Comparison of ENCODE assay signal across 8 cellular contexts in the genomic region with DNA sequence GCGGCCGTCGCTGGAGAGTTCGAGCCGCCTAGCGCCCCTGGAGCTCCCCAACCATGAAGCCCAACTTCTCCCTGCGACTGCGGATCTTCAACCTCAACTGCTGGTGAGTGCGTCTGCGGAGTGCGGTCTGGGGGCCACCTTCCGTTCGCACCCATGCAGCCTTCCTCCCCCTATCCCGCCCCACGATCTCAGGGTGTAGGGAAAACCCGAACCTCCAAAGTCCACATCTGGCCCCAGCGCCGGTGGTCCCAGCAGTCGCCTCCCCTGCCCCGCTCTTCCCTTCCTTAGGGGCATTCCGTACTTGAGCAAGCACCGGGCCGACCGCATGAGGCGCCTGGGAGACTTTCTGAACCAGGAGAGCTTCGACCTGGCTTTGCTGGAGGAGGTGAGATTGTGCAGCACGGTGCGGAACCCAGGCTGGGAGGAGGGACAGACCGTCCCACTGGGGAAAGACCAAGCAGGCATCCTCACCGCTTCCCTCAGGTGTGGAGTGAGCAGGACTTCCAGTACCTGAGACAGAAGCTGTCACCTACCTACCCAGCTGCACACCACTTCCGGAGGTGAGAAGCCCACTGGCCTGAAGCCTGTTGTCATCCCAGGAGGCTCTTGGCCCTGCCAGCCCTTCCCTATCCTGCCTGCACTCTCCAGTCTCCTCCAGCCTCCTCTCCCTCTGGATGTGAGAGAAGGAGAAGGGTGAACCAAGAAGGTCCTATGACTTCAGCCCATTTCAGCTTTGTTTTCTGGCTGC.
DNase-seq lines count a peak whose midpoint lies in the region; ATAC-seq and TF ChIP-seq lines count a peak whose summit lies in the region.

No MANE protein-coding gene starts in this region.

- peak overlapping the region; percentile 69 for H3K9ac ChIP-seq in ES-I3 (ENCODE audit: low read depth, low read length)

- peaks cover 27% of the 10 kb centered on the region for H3K36me3 Mint-ChIP-seq in stimulated activated naive CD8-positive, alpha-beta T cell treated with anti-CD3 and anti-CD28 coated beads, Interleukin-15, Interleukin-2, amounts not matched to agents 100 ng/mL and 50 ng/mL, for 24 hours (ENCODE audit: low read depth)

- no peak for TF ChIP-seq EP300 in Ishikawa (IDR thresholded peaks at IDR 0.05; ENCODE audit: borderline replicate concordance)

- peak; percentile 28 for ATAC-seq in GM21528 (IDR thresholded peaks at IDR 0.05; ENCODE audit: low FRiP score, unreplicated experiment)
- no peak for ATAC-seq in GM18870 (IDR thresholded peaks at IDR 0.05; ENCODE audit: unreplicated experiment)

- no peaks in the 10 kb centered on the region for H3K27me3 Mint-ChIP-seq in stimulated activated naive CD8-positive, alpha-beta T cell treated with anti-CD3 and anti-CD28 coated beads, Interleukin-15, Interleukin-2, amounts not matched to agents 100 ng/mL and 50 ng/mL, for 24 hours

- DNase-seq in T follicular helper cell (ENCODE audit: low read depth) (peak; percentile 28), caudate nucleus (lab: John Stamatoyannopoulos, UW) (peak in 10 of 61 donors; percentile 17 to 60 (median 38)), kidney glomerular epithelial cell (lab: John Stamatoyannopoulos, UW) (peak; percentile 26)

- H3K4me1 Mint-ChIP-seq in stimulated activated naive CD8-positive, alpha-beta T cell treated with anti-CD3 and anti-CD28 coated beads, Interleukin-15, Interleukin-2, amounts not matched to agents 100 ng/mL and 50 ng/mL, for 24 hours (ENCODE audit: low read depth): peaks cover 28% of the 10 kb centered on the region

- peak overlapping the region; percentile 93 for H3K4me3 Mint-ChIP-seq in stimulated activated naive CD8-positive, alpha-beta T cell treated with anti-CD3 and anti-CD28 coated beads, Interleukin-15, Interleukin-2, amounts not matched to agents 100 ng/mL and 50 ng/mL, for 24 hours

- peak overlapping the region; percentile 70 for H3K27ac ChIP-seq in caudate nucleus (ENCODE audit: low read depth, low read length)

- no peak for TF ChIP-seq RAD21 in Ishikawa (IDR thresholded peaks at IDR 0.05; ENCODE audit: low read depth)

- H3K27ac Mint-ChIP-seq in stimulated activated naive CD8-positive, alpha-beta T cell treated with anti-CD3 and anti-CD28 coated beads, Interleukin-15, Interleukin-2, amounts not matched to agents 100 ng/mL and 50 ng/mL, for 24 hours: peak overlapping the region; percentile 82

- peaks cover 5% of the 10 kb centered on the region; the same call in 1 of the 2 replicates for H3K4me1 ChIP-seq in ES-I3 (ENCODE audit: insufficient read depth, low read length)

- no peaks in the 10 kb centered on the region for H3K9me3 ChIP-seq in ES-I3 (ENCODE audit: control insufficient read depth, insufficient read depth, low read length)

- H3K36me3 ChIP-seq in ES-I3 (ENCODE audit: insufficient read depth, low read length): no peaks in the 10 kb centered on the region; the same call in 1 of the 2 replicates

- no peaks in the 10 kb centered on the region for H3K9me3 Mint-ChIP-seq in stimulated activated naive CD8-positive, alpha-beta T cell treated with anti-CD3 and anti-CD28 coated beads, Interleukin-15, Interleukin-2, amounts not matched to agents 100 ng/mL and 50 ng/mL, for 24 hours

TF ChIP-seq in Ishikawa, 13 proteins besides CTCF, POLR2A, EP300 and RAD21:
- TF ChIP-seq, protein P1, sequence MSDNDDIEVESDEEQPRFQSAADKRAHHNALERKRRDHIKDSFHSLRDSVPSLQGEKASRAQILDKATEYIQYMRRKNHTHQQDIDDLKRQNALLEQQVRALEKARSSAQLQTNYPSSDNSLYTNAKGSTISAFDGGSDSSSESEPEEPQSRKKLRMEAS (IDR thresholded peaks at IDR 0.05): peak; percentile 7; the same call in 1 of the 2 replicates
- no peak for TF ChIP-seq FOXM1 (IDR thresholded peaks at IDR 0.05; ENCODE audit: borderline replicate concordance, low read depth)
